ENCODE assay signal across 9 cellular contexts in the genomic region with DNA sequence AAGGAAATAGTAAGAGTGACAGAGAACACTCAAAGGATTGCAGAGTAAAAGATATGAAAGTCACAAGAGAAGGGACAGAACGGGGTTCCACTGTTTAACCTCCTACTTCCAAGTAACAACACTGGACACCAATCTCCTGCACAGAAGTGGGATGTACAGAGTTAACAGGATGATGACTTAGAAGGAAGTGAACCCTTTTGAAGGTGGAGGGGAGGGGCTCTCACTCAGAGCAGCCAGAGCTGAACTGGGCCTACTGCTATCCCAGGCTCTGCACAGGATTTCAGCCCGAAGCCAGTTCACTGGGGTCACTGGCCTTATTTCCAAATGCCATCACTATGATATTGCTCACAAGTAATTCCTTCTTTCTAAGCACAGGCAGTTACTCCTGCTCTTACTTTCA.
A peak's percentile ranks its signal among the peaks of the same experiment; 100 is the strongest.
DNase-seq lines count a peak whose midpoint lies in the region; ATAC-seq and TF ChIP-seq lines count a peak whose summit lies in the region.
"Had no signal": no experiment of that assay in that cellular context is flagged by ENCODE, and none has a peak within 500 bp of the region (broad histone marks: within the 10 kb centered on the region; RNA-seq: fewer than 3 reads in every experiment).

No MANE protein-coding gene starts in this region.

- no peaks in the 10 kb centered on the region for H3K36me3 ChIP-seq in GM23248 (ENCODE audit: low read depth)
- no peaks in the 10 kb centered on the region for H3K36me3 ChIP-seq in PC-9 (ENCODE audit: low read depth)
- H3K36me3 ChIP-seq in A673 (ENCODE audit: insufficient read depth, low read length, poor library complexity, severe bottlenecking), result no peaks in the 10 kb centered on the region

- peak overlapping the region; percentile 89 for H2AFZ ChIP-seq in GM23248
- peak overlapping the region; percentile 66; the same call in 1 of the 2 replicates for H2AFZ ChIP-seq in PC-9

- no peaks in the 10 kb centered on the region for H4K20me1 ChIP-seq in GM23248 (ENCODE audit: insufficient read depth)
- H4K20me1 ChIP-seq in PC-9 (ENCODE audit: insufficient read depth), result no peaks in the 10 kb centered on the region

- BruUV-seq in PC-9 (replicated peaks; lab: Mats Ljungman, UMichigan), result no TSS peak
- BruUV-seq in A673 (replicated peaks; lab: Mats Ljungman, UMichigan), result no TSS peak

- H3K9ac ChIP-seq in GM23248, result peak overlapping the region; percentile 61

- H3K27me3 ChIP-seq in GM23248 (replicated peaks; ENCODE audit: insufficient read depth) (no peaks in the 10 kb centered on the region), PC-9 (ENCODE audit: insufficient read depth, low read depth) (no peaks in the 10 kb centered on the region), A673 (replicated peaks; ENCODE audit: insufficient read depth, low read depth, low read length, poor library complexity) (no peaks in the 10 kb centered on the region)

- intact Hi-C loops in PC-9 (cut with micrococcal nuclease; ENCODE audit: unreplicated experiment) (no loop called here), A673 (cut with micrococcal nuclease; ENCODE audit: unreplicated experiment) (no loop called here), left colon (cut with DNase I, micrococcal nuclease) (no loop called here)

- no peaks in the 10 kb centered on the region for H3K9me2 ChIP-seq in GM23248 (ENCODE audit: insufficient read depth)
- no peaks in the 10 kb centered on the region for H3K9me2 ChIP-seq in PC-9 (ENCODE audit: insufficient read depth)

- peak overlapping the region; percentile 60 for H3K4me2 ChIP-seq in GM23248 (ENCODE audit: unreplicated experiment)
- H3K4me2 ChIP-seq in PC-9, result peak overlapping the region; percentile 50

- H3F3A ChIP-seq in GM23248 (ENCODE audit: insufficient read depth) (peaks cover 27% of the 10 kb centered on the region), PC-9 (ENCODE audit: insufficient read depth, low read depth) (no peaks in the 10 kb centered on the region)

- POLR2A ChIA-PET in PC-9 (lab: Charles Lee; ENCODE audit: unreplicated experiment), result interaction anchor here (0.5 to 0.6 kb wide), 2 partner anchors 88 to 263 kb away, joined by 3 to 4 read pairs; no protein-coding TSS in a partner anchor
- POLR2A ChIA-PET in A673 (lab: Charles Lee; ENCODE audit: low non-redundant PET), result no interaction called here

- H3K9me3 ChIP-seq in GM23248 (ENCODE audit: low read depth) (no peaks in the 10 kb centered on the region), PC-9 (ENCODE audit: insufficient read depth, low read depth) (no peaks in the 10 kb centered on the region), A673 (ENCODE audit: low read depth, low read length, poor library complexity, severe bottlenecking) (no peaks in the 10 kb centered on the region)

- no peak overlapping the region for H3K4me3 ChIP-seq in GM23248
- H3K4me3 ChIP-seq in PC-9, result no peak overlapping the region
- no peak overlapping the region for H3K4me3 ChIP-seq in A673 (ENCODE audit: low read depth, low read length, poor library complexity, severe bottlenecking)

- peak; percentile 59 for DNase-seq in GM23248
- peak; percentile 61 to 69 for DNase-seq in PC-9
- peak; percentile 49 for DNase-seq in foreskin melanocyte
- peak; percentile 77 for DNase-seq in renal cortical epithelial cell (ENCODE audit: low read depth)
- no peak for DNase-seq in A673 (ENCODE audit: low spot score)
- no peak for DNase-seq in cerebellar nuclear complex (lab: John Stamatoyannopoulos, UW)
- no peak for DNase-seq in left colon
- DNase-seq: activated CD4-positive, alpha-beta T cell treated with anti-CD3 and anti-CD28 coated beads for 4 hours had no signal

- 3 to 5% methylated on average over 2 of the region's 2 CpGs for WGBS in GM23248 (ENCODE audit: low coverage in 1 of 2, low lambda C conversion rate in 2 of 2, missing lambda C conversion rate in 2 of 2), 2 experiments

- TF ChIP-seq CTCF in PC-9 (conservative IDR thresholded peaks at IDR 0.05) (no peak), A673 (conservative IDR thresholded peaks at IDR 0.05; ENCODE audit: low read depth, low read length) (no peak)

- no peak for ATAC-seq in GM21381 (IDR thresholded peaks at IDR 0.05; ENCODE audit: unreplicated experiment)
- no peak for ATAC-seq in left colon

- H3K27ac ChIP-seq in GM23248, result peak overlapping the region; percentile 24
- H3K27ac ChIP-seq in PC-9, result peak overlapping the region; percentile 46; the same call in 1 of the 2 replicates
- no peak overlapping the region for H3K27ac ChIP-seq in A673 (ENCODE audit: low read depth, low read length, poor library complexity, severe bottlenecking)

- in situ Hi-C loops in GM23248 (cut with MboI), result no loop called here

- peaks cover 41% of the 10 kb centered on the region for H3K4me1 ChIP-seq in GM23248 (ENCODE audit: insufficient read depth)
- peaks cover 29% of the 10 kb centered on the region for H3K4me1 ChIP-seq in PC-9 (replicated peaks; ENCODE audit: insufficient read depth)
- no peaks in the 10 kb centered on the region for H3K4me1 ChIP-seq in A673 (ENCODE audit: insufficient read depth, low read length, poor library complexity, severe bottlenecking)

- no peaks in the 10 kb centered on the region for H3K79me2 ChIP-seq in GM23248 (ENCODE audit: insufficient read depth)
- H3K79me2 ChIP-seq in PC-9 (ENCODE audit: low read depth), result no peaks in the 10 kb centered on the region

- CTCF ChIA-PET in PC-9 (lab: Charles Lee), result no interaction called here
- CTCF ChIA-PET in A673 (lab: Charles Lee), result no interaction called here

Comparison
In these comparisons a context has a peak if more than half of its experiments do, and no peak if none do; other contexts are left out.
1. DNase-seq: peak in GM23248 (single experiment), PC-9 (2 of 2), foreskin melanocyte (single experiment) and renal cortical epithelial cell (single experiment); none in A673 (single experiment), cerebellar nuclear complex (0 of 2) and left colon (0 of 2).